ENCODE assay signal across 1 cellular context in the genomic region with DNA sequence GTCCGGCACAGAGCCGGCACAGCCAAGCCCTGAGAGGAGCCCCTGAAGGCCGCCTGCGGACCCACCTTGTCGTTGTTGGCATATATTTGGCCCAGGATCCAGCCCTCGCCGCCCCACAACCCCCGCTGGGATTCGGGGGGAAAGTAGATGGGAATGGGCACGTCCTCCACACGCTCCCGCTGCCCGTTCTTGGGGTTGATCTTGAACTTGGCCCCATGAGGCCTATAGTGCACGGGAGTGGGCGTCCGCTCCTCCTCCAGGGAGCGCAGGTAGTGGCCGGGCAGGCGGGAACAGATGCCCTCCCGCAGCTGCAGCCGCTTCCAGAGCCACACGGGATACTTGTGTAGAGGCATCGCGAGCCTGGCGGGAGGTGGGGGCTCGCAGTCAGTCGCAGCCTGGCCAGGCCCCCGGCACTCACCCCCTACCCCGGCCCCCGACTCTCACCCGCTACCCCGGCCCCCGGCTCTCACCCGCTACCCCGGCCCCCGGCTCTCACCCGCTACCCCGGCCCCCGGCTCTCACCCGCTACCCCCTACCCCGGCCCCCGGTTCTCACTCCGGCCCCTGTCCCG.
TF ChIP-seq lines count a peak whose summit lies in the region.

No MANE protein-coding gene starts in this region.

TF ChIP-seq in HCT116, 20 proteins besides CTCF, POLR2A, EP300 and RAD21:
- TF ChIP-seq ELF1 (IDR thresholded peaks at IDR 0.05; ENCODE audit: borderline replicate concordance, low read depth), result no peak
- TF ChIP-seq SRF (IDR thresholded peaks at IDR 0.05; ENCODE audit: low read depth), result no peak
- TF ChIP-seq EZH2phosphoT487 (IDR thresholded peaks at IDR 0.05; ENCODE audit: borderline replicate concordance), result no peak
- no peak for TF ChIP-seq EGR1 (IDR thresholded peaks at IDR 0.05; ENCODE audit: low read depth)
- no peak for TF ChIP-seq SP1 (IDR thresholded peaks at IDR 0.05; ENCODE audit: low read depth)
- TF ChIP-seq, protein P1, sequence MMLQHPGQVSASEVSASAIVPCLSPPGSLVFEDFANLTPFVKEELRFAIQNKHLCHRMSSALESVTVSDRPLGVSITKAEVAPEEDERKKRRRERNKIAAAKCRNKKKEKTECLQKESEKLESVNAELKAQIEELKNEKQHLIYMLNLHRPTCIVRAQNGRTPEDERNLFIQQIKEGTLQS (IDR thresholded peaks at IDR 0.05), result no peak
